In genomic region chr9:12627091-12627490, GRCh38 we compare ENCODE assay signal across 33 cellular contexts.
A peak's percentile ranks its signal among the peaks of the same experiment; 100 is the strongest.
DNase-seq lines count a peak whose midpoint lies in the region; FAIRE-seq and TF ChIP-seq lines count a peak whose summit lies in the region.
"Had no signal": no experiment of that assay in that cellular context is flagged by ENCODE, and none has a peak within 500 bp of the region (broad histone marks: within the 10 kb centered on the region; RNA-seq: fewer than 3 reads in every experiment).

No MANE protein-coding gene starts in this region.

- H3K4me3 ChIP-seq in HAP-1 = no peak overlapping the region
- H3K4me3 ChIP-seq: A549; BLaER1; BLaER1 treated with 17β-estradiol and CSF1 and Interleukin-3, amounts not matched to agents 10 nM and 100 nM had no signal

- TF ChIP-seq CTCF in endothelial cell (IDR thresholded peaks at IDR 0.05; ENCODE audit: unreplicated experiment) = no peak

- peaks cover 51% of the 10 kb centered on the region for H3K4me1 ChIP-seq in HAP-1
- H3K4me1 ChIP-seq: A549; BE2C; BLaER1; BLaER1 treated with 17β-estradiol and CSF1 and Interleukin-3, amounts not matched to agents 10 nM and 100 nM; Caco-2 had no signal

- no peak for TF ChIP-seq POLR2A in H54 (IDR thresholded peaks at IDR 0.05; ENCODE audit: low read depth, low read length)

- DNase-seq in H54 (ENCODE audit: insufficient read length, low spot score) = no peak
- DNase-seq in HAP-1 (ENCODE audit: low spot score in 2 of 2) = peak; percentile 10 to 93
- no peak for DNase-seq in endothelial cell (ENCODE audit: low spot score)
- no peak for DNase-seq in activated effector memory CD4-positive, alpha-beta T cell treated with anti-CD3 and anti-CD28 coated beads, Interleukin-2, amount 50 U/mL, for 16 hours
- DNase-seq in GM03348 (ENCODE audit: low spot score) = no peak
- no peak for DNase-seq in midbrain (lab: John Stamatoyannopoulos, UW)
- DNase-seq: 8988T; ACHN; AML-193; BE2C; C1 segment of cervical spinal cord; Caco-2; Calu3; CD4-positive, alpha-beta memory T cell; CD4-positive, alpha-beta T cell; CD4-positive, CD25-positive, alpha-beta regulatory T cell; CD8-positive, alpha-beta memory T cell; CD8-positive, alpha-beta T cell; COR-L47; DMS 273 treated with DMSO at 0.1 percent for 48 hours; DMS153; DMS53; DMS79; DMS79 treated with DMSO at 0.1 percent for 48 hours; DND-41; EL had no signal

- H3K27me3 ChIP-seq in HAP-1 (ENCODE audit: low read depth) = no peaks in the 10 kb centered on the region
- H3K27me3 ChIP-seq: BLaER1; BLaER1 treated with 17β-estradiol and CSF1 and Interleukin-3, amounts not matched to agents 10 nM and 100 nM had no signal

- H3K36me3 Mint-ChIP-seq in endothelial cell (ENCODE audit: low read depth, unreplicated experiment) = no peaks in the 10 kb centered on the region
- H3K36me3 Mint-ChIP-seq: CD14-positive monocyte; CD4-positive, alpha-beta memory T cell; CD4-positive, CD25-positive, alpha-beta regulatory T cell; CD8-positive, alpha-beta memory T cell; CD8-positive, alpha-beta T cell had no signal

- no peaks in the 10 kb centered on the region for H3K9me3 ChIP-seq in HAP-1
- H3K9me3 ChIP-seq: A549; BE2C; BLaER1; BLaER1 treated with 17β-estradiol and CSF1 and Interleukin-3, amounts not matched to agents 10 nM and 100 nM; Caco-2 had no signal

- H3K9me3 Mint-ChIP-seq in endothelial cell (ENCODE audit: unreplicated experiment) = no peaks in the 10 kb centered on the region

- FAIRE-seq in H54 (lab: Jason Lieb, UNC) = peak; percentile 23
- FAIRE-seq: A204.1, A549, D721Med had no signal

- H3K27me3 Mint-ChIP-seq in endothelial cell (ENCODE audit: unreplicated experiment) = peaks cover 1% of the 10 kb centered on the region
- H3K27me3 Mint-ChIP-seq: B cell; CD4-positive, alpha-beta memory T cell; CD4-positive, alpha-beta T cell; CD4-positive, CD25-positive, alpha-beta regulatory T cell; CD8-positive, alpha-beta memory T cell had no signal

- H3K4me1 Mint-ChIP-seq in endothelial cell (ENCODE audit: unreplicated experiment) = peaks cover 48% of the 10 kb centered on the region
- H3K4me1 Mint-ChIP-seq: B cell; CD14-positive monocyte; CD4-positive, alpha-beta memory T cell; CD4-positive, CD25-positive, alpha-beta regulatory T cell; CD8-positive, alpha-beta memory T cell had no signal

- in situ Hi-C loops in HAP-1 (cut with MboI; ENCODE audit: low sequenced_read_pairs) = loop anchor here (25.0 kb wide), 1 partner anchor 165 kb away; no protein-coding TSS in a partner anchor

- H3K36me3 ChIP-seq in HAP-1 (replicated peaks) = no peaks in the 10 kb centered on the region
- H3K36me3 ChIP-seq: BE2C; BLaER1; BLaER1 treated with 17β-estradiol and CSF1 and Interleukin-3, amounts not matched to agents 10 nM and 100 nM had no signal

- H3K27ac Mint-ChIP-seq in endothelial cell (ENCODE audit: unreplicated experiment) = peak overlapping the region; percentile 89
- H3K27ac Mint-ChIP-seq: B cell; CD14-positive monocyte; CD4-positive, alpha-beta memory T cell; CD4-positive, alpha-beta T cell; CD4-positive, CD25-positive, alpha-beta regulatory T cell; CD8-positive, alpha-beta memory T cell; CD8-positive, alpha-beta T cell had no signal

- H3K4me3 Mint-ChIP-seq in endothelial cell (ENCODE audit: unreplicated experiment) = peak overlapping the region; percentile 27
- H3K4me3 Mint-ChIP-seq: B cell; CD14-positive monocyte; CD4-positive, alpha-beta memory T cell; CD4-positive, alpha-beta T cell; CD4-positive, CD25-positive, alpha-beta regulatory T cell; CD8-positive, alpha-beta memory T cell; CD8-positive, alpha-beta T cell had no signal

Comparison
In these comparisons a context has a peak if more than half of its experiments do, and no peak if none do; other contexts are left out.
1. DNase-seq: peak in HAP-1 (2 of 2); none in H54 (single experiment), endothelial cell (single experiment), activated effector memory CD4-positive, alpha-beta T cell treated with anti-CD3 and anti-CD28 coated beads, Interleukin-2, amount 50 U/mL, for 16 hours (single experiment), GM03348 (single experiment) and midbrain (single experiment).